ENCODE assay signal across 9 cellular contexts in the genomic region with DNA sequence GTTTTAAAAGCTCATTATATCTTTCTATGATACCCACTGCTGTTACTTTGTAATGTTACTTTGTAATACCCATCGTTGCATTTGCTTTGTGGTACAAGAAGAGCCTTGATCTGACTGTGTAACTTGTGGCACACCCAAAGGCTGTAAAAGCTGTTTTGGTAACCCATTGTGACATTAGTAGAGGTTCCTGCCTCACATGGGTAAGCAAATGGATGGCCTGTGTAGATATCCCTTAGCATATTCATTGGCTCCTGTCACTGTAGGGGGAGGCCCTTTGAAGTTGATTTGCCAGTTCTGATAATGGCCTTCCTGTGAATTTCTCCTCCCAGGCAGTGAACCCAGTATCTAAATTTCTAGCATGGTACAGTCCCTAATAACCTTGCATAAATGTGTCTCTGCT. TPM values are rescaled to one million over a fixed set of nuclear protein-coding genes. Genes with fewer than 3 reads are reported as not detected.
"Had no signal": no experiment of that assay in that cellular context is flagged by ENCODE, and none has a peak within 500 bp of the region (broad histone marks: within the 10 kb centered on the region; RNA-seq: fewer than 3 reads in every experiment).

No MANE protein-coding gene starts in this region.

- DNase-seq: H9, HCEC 1CT had no signal

- H3K27ac ChIP-seq: HL-60 had no signal

- H3K4me3 ChIP-seq: GM23338 had no signal

- ATAC-seq: GM23338, HepG2 had no signal

- FAIRE-seq: H1, H54, HepG2 had no signal

RNA-seq across cellular contexts. Expression of gene CDK20, which starts 15.7 kb away (rescaled TPM):
- total RNA-seq: HepG2 had no signal
- polyA plus RNA-seq: HepG2 had no signal

RNA-seq across cellular contexts. Expression of gene SPATA31C1, which starts 40.8 kb away (rescaled TPM):
- total RNA-seq: GM23338, H1, HepG2, HT1080 had no signal
- polyA plus RNA-seq: GM23338, HepG2, IgD-negative memory B cell had no signal
